In genomic region chr12:2794736-2795289, GRCh38 we compare ENCODE assay signal across 8 cellular contexts. TPM values are rescaled to one million over a fixed set of nuclear protein-coding genes. Genes with fewer than 3 reads are reported as not detected.
DNase-seq lines count a peak whose midpoint lies in the region; FAIRE-seq and TF ChIP-seq lines count a peak whose summit lies in the region.

TSS of gene FKBP4 (plus strand) at chr12:2794970. CDS start at chr12:2795140, 170 bp downstream.

- DNase-seq in GF-D8 (lab: John Stamatoyannopoulos, UW) (peak; percentile 71), H7 (peak; percentile 99), SJSA1 (ENCODE audit: low read depth in 1 of 2, low spot score in 2 of 2) (peak; percentile 70 to 87), frontal cortex (ENCODE audit: low spot score in 2 of 2) (peak; percentile 97 to 98), substantia nigra (lab: John Stamatoyannopoulos, UW) (peak; percentile 67 to 100 (median 87))
- DNase-seq in activated naive CD4-positive, alpha-beta T cell treated with Interleukin-2 at 50 U/mL for 16 hours = peak; percentile 92

- TF ChIP-seq CTCF in Loucy (conservative IDR thresholded peaks at IDR 0.05; ENCODE audit: low read length) (no peak), neutrophil (IDR thresholded peaks at IDR 0.05) (no peak)

- H3K79me2 ChIP-seq in Loucy (ENCODE audit: insufficient read depth, low read length) = peaks cover 32% of the 10 kb centered on the region

- H3K4me1 ChIP-seq in Loucy (ENCODE audit: insufficient read depth, low read length, poor library complexity, severe bottlenecking) = peaks cover 30% of the 10 kb centered on the region
- H3K4me1 ChIP-seq in SJSA1 (replicated peaks) = peaks cover 27% of the 10 kb centered on the region
- peaks cover 18 to 21% of the 10 kb centered on the region in 2 experiments for H3K4me1 ChIP-seq in neutrophil (ENCODE audit: control insufficient read depth in 1 of 2, insufficient read depth in 1 of 2, low read depth in 1 of 2, low read length in 1 of 2)

- H3K27ac ChIP-seq in SJSA1 = peak within 1 kb of the TSS; percentile 52; the same call in 1 of the 2 replicates
- peak within 1 kb of the TSS; percentile 52 for H3K27ac ChIP-seq in neutrophil
- peak within 1 kb of the TSS; percentile 99 for H3K27ac ChIP-seq in substantia nigra (ENCODE audit: low read depth, low read length, poor library complexity, severe bottlenecking)

- peak within 1 kb of the TSS; percentile 93 for H3K4me2 ChIP-seq in Loucy (ENCODE audit: low read depth, low read length, poor library complexity, severe bottlenecking)

- H3K9ac ChIP-seq in Loucy (ENCODE audit: low read depth, low read length, poor library complexity, severe bottlenecking) = peak within 1 kb of the TSS; percentile 80

- H2AFZ ChIP-seq in Loucy (ENCODE audit: low read length) = peak within 1 kb of the TSS; percentile 89

- no peaks in the 10 kb centered on the region for H3K9me2 ChIP-seq in Loucy (replicated peaks; ENCODE audit: low read depth, low read length)

- H3K27me3 ChIP-seq in H7 (ENCODE audit: control insufficient read depth, insufficient read depth, low read length) (peaks cover 2% of the 10 kb centered on the region; the same call in 1 of the 2 replicates), Loucy (ENCODE audit: insufficient read depth, low read length, poor library complexity, severe bottlenecking) (no peaks in the 10 kb centered on the region), SJSA1 (replicated peaks) (no peaks in the 10 kb centered on the region; the same call in 1 of the 2 replicates), neutrophil (peaks cover 33% of the 10 kb centered on the region)

- no peaks in the 10 kb centered on the region for H3K9me3 ChIP-seq in Loucy (ENCODE audit: insufficient read depth, low read depth, low read length)
- peaks cover 6% of the 10 kb centered on the region; the same call in 1 of the 2 replicates for H3K9me3 ChIP-seq in SJSA1 (replicated peaks)
- no peaks in the 10 kb centered on the region for H3K9me3 ChIP-seq in neutrophil

- peaks cover 26% of the 10 kb centered on the region for H4K20me1 ChIP-seq in Loucy (ENCODE audit: insufficient read depth, low read length, poor library complexity, severe bottlenecking)

- H3K36me3 ChIP-seq in H7 (replicated peaks; ENCODE audit: control insufficient read depth, insufficient read depth, low read length) (peaks cover 30% of the 10 kb centered on the region), Loucy (ENCODE audit: insufficient read depth, low read length) (peaks cover 24% of the 10 kb centered on the region; the same call in 1 of the 2 replicates), SJSA1 (peaks cover 47% of the 10 kb centered on the region), neutrophil (no peaks in the 10 kb centered on the region)

- no peak for FAIRE-seq in frontal cortex (lab: Jason Lieb, UNC)

- H3F3A ChIP-seq in Loucy (ENCODE audit: low read depth) = no peaks in the 10 kb centered on the region

- H3K4me3 ChIP-seq in H7 (ENCODE audit: insufficient read depth, low read depth, low read length) = peak within 1 kb of the TSS; percentile 71
- peak within 1 kb of the TSS; percentile 86 for H3K4me3 ChIP-seq in Loucy (ENCODE audit: low read length, poor library complexity, severe bottlenecking)
- peak within 1 kb of the TSS; percentile 99 for H3K4me3 ChIP-seq in SJSA1
- H3K4me3 ChIP-seq in neutrophil (ENCODE audit: low read depth in 1 of 2, low read length in 1 of 2) = peak within 1 kb of the TSS; percentile 81 to 94

RNA-seq across cellular contexts. Expression of gene FKBP4, which starts in this region (rescaled TPM):
- total RNA-seq in H7 (2014; rRNA removed; shearing (Covaris generic)) = 143 and 147 TPM in 2 replicates
- total RNA-seq in SJSA1 (2014; rRNA removed; shearing (Covaris generic)) = 81.8 and 91.1 TPM in 2 replicates
- 44.8 TPM for total RNA-seq in frontal cortex

Comparison
In these comparisons a context has a peak if more than half of its experiments do, and no peak if none do; other contexts are left out.
1. Peak in every context shown above with its lines: DNase-seq, H3K4me3 ChIP-seq and H3K27ac ChIP-seq.